In the genomic region with DNA sequence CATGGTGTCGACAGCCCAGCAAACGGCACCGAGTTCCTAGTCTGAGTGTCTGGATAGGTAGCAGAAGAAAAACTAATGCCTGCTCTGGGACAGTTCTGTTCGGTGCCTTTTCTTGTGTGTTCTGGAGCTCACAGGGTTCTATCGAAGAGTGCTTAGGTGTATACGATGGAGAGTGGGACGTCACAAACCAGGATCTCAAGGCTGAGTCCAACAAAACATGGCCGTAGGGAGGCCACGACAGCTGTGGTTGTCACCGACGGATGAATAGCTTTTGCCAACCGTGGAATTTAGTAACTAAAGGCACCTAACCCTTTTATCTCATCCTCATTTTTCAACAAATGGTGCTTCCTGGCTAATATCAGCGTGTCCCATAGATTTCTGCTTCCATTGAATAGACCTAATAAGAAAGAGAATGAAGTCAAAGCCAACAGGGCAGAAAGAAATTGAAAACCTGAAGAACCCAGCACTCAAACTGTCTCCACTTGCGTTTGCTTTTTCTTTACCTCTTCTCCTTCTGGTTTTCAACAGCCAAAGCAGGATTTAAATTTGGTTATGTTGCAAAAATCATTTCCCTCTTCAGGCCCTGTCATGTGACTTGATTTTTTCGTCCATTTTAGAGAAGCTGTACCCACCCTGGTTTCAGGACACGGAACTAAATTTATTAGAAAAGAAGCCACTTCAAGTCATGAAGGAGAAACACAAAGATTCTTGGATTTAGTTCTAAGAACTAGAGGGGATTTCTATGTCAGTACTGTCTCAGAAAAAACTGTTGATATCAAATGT, we compare ENCODE assay signal across 8 cellular contexts. TPM values are rescaled to one million over a fixed set of nuclear protein-coding genes. Genes with fewer than 3 reads are reported as not detected.
DNase-seq lines count a peak whose midpoint lies in the region; ATAC-seq and TF ChIP-seq lines count a peak whose summit lies in the region.

No MANE protein-coding gene starts in this region.

- H3K27ac Mint-ChIP-seq in T-helper 17 cell = peak overlapping the region; percentile 83

- no peaks in the 10 kb centered on the region for H3K27me3 Mint-ChIP-seq in T-helper 17 cell

- H3K4me2 ChIP-seq in skeletal muscle satellite cell (ENCODE audit: low read length) = peak overlapping the region; percentile 81

- peak overlapping the region; percentile 95 for H3K27ac ChIP-seq in left ventricle myocardium inferior (replicated peaks)

- peak overlapping the region; percentile 90 for H3K9ac ChIP-seq in skeletal muscle satellite cell (ENCODE audit: low read depth, low read length)

- peak overlapping the region; percentile 97 for H3K4me3 Mint-ChIP-seq in T-helper 17 cell

- H3K4me1 Mint-ChIP-seq in T-helper 17 cell = peaks cover 25% of the 10 kb centered on the region

- peaks cover 4% of the 10 kb centered on the region for H3K36me3 Mint-ChIP-seq in T-helper 17 cell (ENCODE audit: low read depth)

- no peaks in the 10 kb centered on the region for H3K27me3 ChIP-seq in left ventricle myocardium inferior (ENCODE audit: low read depth)
- H3K27me3 ChIP-seq in skeletal muscle satellite cell (ENCODE audit: control insufficient read depth, insufficient read depth, low read length) = no peaks in the 10 kb centered on the region

- intact Hi-C loops in left ventricle myocardium inferior (cut with micrococcal nuclease) = no loop called here

- peaks cover 32% of the 10 kb centered on the region for H3K4me1 ChIP-seq in left ventricle myocardium inferior
- peaks cover 6% of the 10 kb centered on the region for H3K4me1 ChIP-seq in skeletal muscle satellite cell (ENCODE audit: control insufficient read depth, insufficient read depth, low read length)

- H3K36me3 ChIP-seq in left ventricle myocardium inferior (peaks cover 6% of the 10 kb centered on the region), skeletal muscle satellite cell (ENCODE audit: insufficient read depth, low read length) (peaks cover 8% of the 10 kb centered on the region)

- ATAC-seq in GM21723 (IDR thresholded peaks at IDR 0.05; ENCODE audit: unreplicated experiment) (peak; percentile 7), T-helper 17 cell (no peak), omental fat pad (ENCODE audit: low FRiP score) (no peak)

- peak; percentile 54 for DNase-seq in COLO668 (lab: John Stamatoyannopoulos, UW; ENCODE audit: unreplicated experiment)
- DNase-seq in T-helper 17 cell = no peak
- DNase-seq in left ventricle myocardium inferior = no peak
- no peak for DNase-seq in cerebellar cortex (ENCODE audit: low spot score)
- DNase-seq in omental fat pad (ENCODE audit: low spot score) = no peak
- DNase-seq in activated CD4-positive, alpha-beta T cell treated with anti-CD3 and anti-CD28 coated beads for 4 hours = no peak

- no peak for TF ChIP-seq CTCF in left ventricle myocardium inferior (IDR thresholded peaks at IDR 0.05; ENCODE audit: borderline replicate concordance)
- TF ChIP-seq CTCF in omental fat pad (IDR thresholded peaks at IDR 0.05) = no peak

- H3K9me3 ChIP-seq in T-helper 17 cell (ENCODE audit: control insufficient read depth, low read length, poor library complexity, severe bottlenecking) (no peaks in the 10 kb centered on the region), left ventricle myocardium inferior (replicated peaks) (no peaks in the 10 kb centered on the region), skeletal muscle satellite cell (replicated peaks; ENCODE audit: low read length) (no peaks in the 10 kb centered on the region)

- H3K4me3 ChIP-seq in left ventricle myocardium inferior (peak overlapping the region; percentile 94), skeletal muscle satellite cell (ENCODE audit: low read length) (peak overlapping the region; percentile 85)

RNA-seq across cellular contexts. Expression of a gene that starts 0.8 kb away (rescaled TPM):
- total RNA-seq in T-helper 17 cell (10 to 100 TPM; 13.7 to 16.1 TPM), left ventricle myocardium inferior (12.3 TPM), omental fat pad (10 to 100 TPM in 2 of 4 donors, 1 to 10 TPM in 2; 7.5 to 22.1 (median 9.9) TPM)
- 3.8 and 8.1 TPM in 2 replicates for total RNA-seq in skeletal muscle satellite cell (2012; rRNA removed)

RNA-seq across cellular contexts. Expression of a gene that starts 42.9 kb away (rescaled TPM):
- total RNA-seq in T-helper 17 cell (10 to 100 TPM; 53.8 to 61.8 TPM), left ventricle myocardium inferior (10.7 TPM), omental fat pad (10 to 100 TPM; 27.8 to 56.0 (median 38.3) TPM)
- 19.7 and 23.1 TPM in 2 replicates for total RNA-seq in skeletal muscle satellite cell (2012; rRNA removed)
